Comparison of ENCODE assay signal across 9 cellular contexts in the genomic region with DNA sequence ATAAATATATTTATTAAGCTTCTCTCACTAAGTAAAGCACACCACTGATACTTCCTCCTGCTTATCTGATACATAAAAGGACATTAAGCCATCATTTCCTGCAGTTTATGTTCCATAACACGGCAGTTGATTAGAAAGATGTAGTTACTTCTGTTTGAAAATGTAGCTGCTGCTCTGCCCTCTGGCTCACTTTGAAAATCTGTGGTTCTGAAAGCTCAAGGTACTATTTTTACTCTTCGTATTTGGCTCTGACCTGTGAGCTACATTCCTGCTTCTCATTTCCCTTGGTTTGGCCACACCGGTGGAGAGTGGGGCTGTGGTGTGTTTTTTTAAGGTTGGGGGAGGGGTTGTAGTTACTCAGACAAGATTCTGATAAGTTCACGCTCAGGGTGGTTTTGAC. TPM values are rescaled to one million over a fixed set of nuclear protein-coding genes. Genes with fewer than 3 reads are reported as not detected.
DNase-seq lines count a peak whose midpoint lies in the region; ATAC-seq, FAIRE-seq and TF ChIP-seq lines count a peak whose summit lies in the region.
"Had no signal": no experiment of that assay in that cellular context is flagged by ENCODE, and none has a peak within 500 bp of the region (broad histone marks: within the 10 kb centered on the region; RNA-seq: fewer than 3 reads in every experiment).

No MANE protein-coding gene starts in this region.

- 8 to 16% methylated on average over 4 of the region's 4 CpGs for WGBS in heart right ventricle, 2 donors
- 32% methylated on average over 4 of the region's 4 CpGs for WGBS in prostate gland
- WGBS in small intestine, 3 donors = 32 to 36% (median 32%) methylated on average over 4 of the region's 4 CpGs

- ATAC-seq in GM21423 (IDR thresholded peaks at IDR 0.05; ENCODE audit: unreplicated experiment) (peak; percentile 82), HG03469 (IDR thresholded peaks at IDR 0.05; ENCODE audit: unreplicated experiment) (peak; percentile 96), heart right ventricle (peak; percentile 69 to 94 (median 86))

- peaks cover 0 to 22% (median 12%) of the 10 kb centered on the region in 9 donors for H3K4me1 ChIP-seq in heart right ventricle
- no peaks in the 10 kb centered on the region for H3K4me1 ChIP-seq in prostate gland (replicated peaks)
- H3K4me1 ChIP-seq in small intestine (ENCODE audit: control insufficient read depth in 2 of 2, insufficient read depth in 1 of 2, low read depth in 1 of 2, low read length in 1 of 2) = no peaks in the 10 kb centered on the region

- intact Hi-C loops in heart right ventricle (cut with DNase I) = no loop called here
- intact Hi-C loops in prostate gland (cut with DNase I) = no loop called here

- FAIRE-seq in GM12892 (lab: Jason Lieb, UNC) (peak; percentile 85), small intestine (lab: Jason Lieb, UNC) (no peak)

- peak overlapping the region; percentile 16 to 83 (median 74) for H3K27ac ChIP-seq in heart right ventricle
- no peak overlapping the region for H3K27ac ChIP-seq in prostate gland
- H3K27ac ChIP-seq in small intestine (ENCODE audit: low read depth in 1 of 2, low read length in 1 of 2) = peak overlapping the region in 1 of 2 donors; percentile 27
- H3K27ac ChIP-seq: PC-9 had no signal

- no peak for TF ChIP-seq CTCF in heart right ventricle (IDR thresholded peaks at IDR 0.05)
- TF ChIP-seq CTCF in prostate gland (IDR thresholded peaks at IDR 0.05) = no peak

- H3K4me3 ChIP-seq in heart right ventricle = peak overlapping the region in 6 of 10 donors; percentile 0 to 27 (median 21)
- H3K4me3 ChIP-seq in prostate gland = no peak overlapping the region
- H3K4me3 ChIP-seq in small intestine (ENCODE audit: low read depth in 1 of 2, low read length in 2 of 2) = no peak overlapping the region
- H3K4me3 ChIP-seq: PC-9 had no signal

- H3K36me3 ChIP-seq in heart right ventricle = peaks cover 0 to 18% (median 0%) of the 10 kb centered on the region in 9 donors
- H3K36me3 ChIP-seq in prostate gland = no peaks in the 10 kb centered on the region
- no peaks in the 10 kb centered on the region for H3K36me3 ChIP-seq in small intestine (ENCODE audit: control insufficient read depth in 2 of 2, insufficient read depth in 2 of 2, low read length in 2 of 2)

- H3K9me3 ChIP-seq in heart right ventricle (no peaks in the 10 kb centered on the region), prostate gland (no peaks in the 10 kb centered on the region), small intestine (ENCODE audit: control insufficient read depth, low read depth) (no peaks in the 10 kb centered on the region)

- DNase-seq in GM12892 (ENCODE audit: insufficient read length) = no peak
- no peak for DNase-seq in heart right ventricle
- DNase-seq in UCSD-AML1 (lab: John Stamatoyannopoulos, UW; ENCODE audit: unreplicated experiment) = no peak
- no peak for DNase-seq in prostate gland (ENCODE audit: low spot score)
- DNase-seq in small intestine = no peak
- no peak for DNase-seq in HT-29 (ENCODE audit: low spot score)
- DNase-seq: PC-9 had no signal

- no peaks in the 10 kb centered on the region for H3K27me3 ChIP-seq in heart right ventricle
- no peaks in the 10 kb centered on the region for H3K27me3 ChIP-seq in prostate gland (replicated peaks; ENCODE audit: insufficient read depth)
- no peaks in the 10 kb centered on the region for H3K27me3 ChIP-seq in small intestine (ENCODE audit: control insufficient read depth in 2 of 2, insufficient read depth in 2 of 2, low read length in 2 of 2)

- TF ChIP-seq POLR2A in GM12892 (IDR thresholded peaks at IDR 0.05; ENCODE audit: low read depth, low read length) = no peak
- TF ChIP-seq POLR2A in prostate gland (IDR thresholded peaks at IDR 0.05) = no peak

RNA-seq across cellular contexts. Expression of a gene that starts 12.8 kb away (rescaled TPM):
- polyA plus RNA-seq in GM12892 (2012; ENCODE audit: missing spikeins) = 2.5 TPM
- total RNA-seq in heart right ventricle (1,000 to 10,000 TPM; 2,633 to 4,921 (median 3,995) TPM), prostate gland (10 to 100 TPM; 10.3 to 36.8 TPM)
- polyA plus RNA-seq in heart right ventricle (100 to 1,000 TPM in 1 of 2 donors, 10 to 100 TPM in 1; 65.7 to 862 TPM), small intestine (1 to 10 TPM in 1 of 3 donors, under 1 TPM in 2; 0.36 to 1.1 (median 0.45) TPM)
- total RNA-seq in HT-29 (2014; rRNA removed; shearing (Covaris generic)) = under 0.01 TPM in 2 replicates
- total RNA-seq: PC-9 had no signal

Comparison
In these comparisons a context has a peak if more than half of its experiments do, and no peak if none do; other contexts are left out.
1. H3K27ac ChIP-seq: peak in heart right ventricle (10 of 10); none in prostate gland (0 of 2).
2. H3K4me3 ChIP-seq: peak in heart right ventricle (6 of 10); none in prostate gland (0 of 2) and small intestine (0 of 2).
3. RNA of a gene that starts 12.8 kb away (total RNA-seq): 2,633 to 4,921 TPM in heart right ventricle; 10.3 to 36.8 TPM in prostate gland and under 0.01 TPM in HT-29; every median in the first group is over 10 times any median in the second.
4. Peak in every context shown above with its lines, with median percentiles within 50 percentile points of each other: ATAC-seq.